8 cellular contexts compared by ENCODE assay signal in the genomic region with DNA sequence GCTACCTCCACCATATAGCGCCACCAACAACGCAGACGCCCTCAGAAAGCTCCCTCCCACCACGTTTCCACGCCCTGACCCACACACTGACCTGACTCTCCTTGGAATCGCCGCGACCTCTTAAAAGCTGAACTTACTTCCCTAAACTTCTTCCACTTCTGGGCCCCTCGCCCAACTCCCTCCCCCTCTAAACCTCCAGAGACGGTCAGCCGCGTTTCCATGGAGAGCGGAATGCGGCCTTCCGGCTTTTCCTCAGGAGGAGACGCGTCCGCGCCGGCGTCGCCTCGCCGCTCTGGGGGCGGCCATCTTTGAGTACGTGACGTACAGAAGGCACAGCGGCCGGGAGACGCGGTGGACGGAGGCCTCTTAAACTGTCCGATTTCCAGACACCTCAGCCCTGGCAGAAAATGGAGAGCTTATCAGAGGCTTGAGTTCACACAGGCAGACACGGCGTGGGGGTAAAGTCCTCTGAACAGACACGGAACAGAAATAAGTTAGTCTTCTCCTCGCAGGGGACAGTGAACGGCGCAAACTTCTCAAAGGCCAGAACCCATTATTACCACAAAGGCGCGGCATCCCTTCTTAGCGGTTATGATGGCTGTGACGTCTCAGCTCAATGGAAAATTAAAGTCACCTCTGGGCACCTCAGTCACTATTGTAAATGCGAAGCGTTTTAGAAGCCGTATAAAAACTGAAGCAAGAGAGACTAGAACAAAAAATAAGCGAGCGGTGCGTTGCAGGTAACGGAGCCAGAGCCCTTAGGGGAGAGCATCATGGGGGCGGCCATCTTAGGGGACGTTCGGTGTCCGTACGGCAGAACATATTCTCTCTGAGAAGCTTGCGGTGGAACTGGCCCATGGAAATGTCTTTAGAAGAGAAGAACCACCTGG. TPM values are rescaled to one million over a fixed set of nuclear protein-coding genes. Genes with fewer than 3 reads are reported as not detected.
A peak's percentile ranks its signal among the peaks of the same experiment; 100 is the strongest.
DNase-seq lines count a peak whose midpoint lies in the region; ATAC-seq and TF ChIP-seq lines count a peak whose summit lies in the region.

TSS of gene ZNF432 (minus strand) at position 235 of the 890 bp plus-strand sequence. CDS start 1,970 bp downstream, outside the sequence.

- ATAC-seq in GM21576 (IDR thresholded peaks at IDR 0.05; ENCODE audit: unreplicated experiment) = peak; percentile 81
- peak; percentile 86 to 87 for ATAC-seq in naive thymus-derived CD8-positive, alpha-beta T cell
- ATAC-seq in stimulated activated naive B cell treated with anti-CD40 and anti-IgM and Interleukin-4, amounts not matched to agents 10 μg/mL and 1 μg/mL and 100 μg/mL, for 72 hours (replicated peaks) = peak; percentile 89 to 92

- peak within 1 kb of the TSS; percentile 74 for H3K4me3 ChIP-seq in fibroblast of mammary gland (ENCODE audit: control insufficient read depth, low read depth, low read length)

- H3K36me3 Mint-ChIP-seq in activated T-helper 2 cell treated with anti-CD3 and anti-CD28 coated beads, Interferon-gamma antibody, Interleukin-2, Interleukin-4, amounts not matched to agents 10 μg/mL and 5 μg/mL and 100 μg/mL, durations not matched to agents 14 hours and 24 hours and 36 hours (ENCODE audit: low read depth) = peaks cover 72% of the 10 kb centered on the region
- peaks cover 38 to 68% (median 55%) of the 10 kb centered on the region in 3 donors for H3K36me3 Mint-ChIP-seq in naive thymus-derived CD8-positive, alpha-beta T cell
- H3K36me3 Mint-ChIP-seq in stimulated activated naive B cell treated with anti-CD40 and anti-IgM and Interleukin-4, amounts not matched to agents 10 μg/mL and 1 μg/mL and 100 μg/mL, for 72 hours = peaks cover 50 to 66% of the 10 kb centered on the region in 2 donors

- no peak for TF ChIP-seq EP300 in Ishikawa (IDR thresholded peaks at IDR 0.05; ENCODE audit: borderline replicate concordance)

- H3K4me1 Mint-ChIP-seq in activated T-helper 2 cell treated with anti-CD3 and anti-CD28 coated beads, Interferon-gamma antibody, Interleukin-2, Interleukin-4, amounts not matched to agents 10 μg/mL and 5 μg/mL and 100 μg/mL, durations not matched to agents 14 hours and 24 hours and 36 hours (ENCODE audit: low read depth) = peaks cover 9% of the 10 kb centered on the region
- peaks cover 5 to 33% (median 25%) of the 10 kb centered on the region in 4 donors for H3K4me1 Mint-ChIP-seq in naive thymus-derived CD8-positive, alpha-beta T cell
- H3K4me1 Mint-ChIP-seq in stimulated activated naive B cell treated with anti-CD40 and anti-IgM and Interleukin-4, amounts not matched to agents 10 μg/mL and 1 μg/mL and 100 μg/mL, for 72 hours = peaks cover 11 to 21% of the 10 kb centered on the region in 2 donors

- no peak for TF ChIP-seq CTCF in fibroblast of mammary gland (conservative IDR thresholded peaks at IDR 0.05; ENCODE audit: control insufficient read depth, insufficient read depth, low read depth, low read length)

- H3K4me3 Mint-ChIP-seq in activated T-helper 2 cell treated with anti-CD3 and anti-CD28 coated beads, Interferon-gamma antibody, Interleukin-2, Interleukin-4, amounts not matched to agents 10 μg/mL and 5 μg/mL and 100 μg/mL, durations not matched to agents 14 hours and 24 hours and 36 hours (ENCODE audit: low read depth) = peak within 1 kb of the TSS; percentile 96
- peak within 1 kb of the TSS; percentile 94 to 100 (median 99) for H3K4me3 Mint-ChIP-seq in naive thymus-derived CD8-positive, alpha-beta T cell
- H3K4me3 Mint-ChIP-seq in stimulated activated naive B cell treated with anti-CD40 and anti-IgM and Interleukin-4, amounts not matched to agents 10 μg/mL and 1 μg/mL and 100 μg/mL, for 72 hours = peak within 1 kb of the TSS; percentile 95 to 96

- intact Hi-C loops in activated T-helper 2 cell treated with anti-CD3 and anti-CD28 coated beads, Interferon-gamma antibody, Interleukin-2, Interleukin-4, amounts not matched to agents 10 μg/mL and 5 μg/mL and 100 μg/mL, durations not matched to agents 14 hours and 24 hours and 36 hours (cut with micrococcal nuclease) = loop anchor here (1.0 kb wide), 3 partner anchors 21 to 122 kb away; partner anchors contain the start of genes ZNF350, ZNF613 and ZNF614

- peak within 1 kb of the TSS; percentile 99 for H3K27ac Mint-ChIP-seq in activated T-helper 2 cell treated with anti-CD3 and anti-CD28 coated beads, Interferon-gamma antibody, Interleukin-2, Interleukin-4, amounts not matched to agents 10 μg/mL and 5 μg/mL and 100 μg/mL, durations not matched to agents 14 hours and 24 hours and 36 hours
- peak within 1 kb of the TSS; percentile 97 to 100 (median 100) for H3K27ac Mint-ChIP-seq in naive thymus-derived CD8-positive, alpha-beta T cell
- H3K27ac Mint-ChIP-seq in stimulated activated naive B cell treated with anti-CD40 and anti-IgM and Interleukin-4, amounts not matched to agents 10 μg/mL and 1 μg/mL and 100 μg/mL, for 72 hours = peak within 1 kb of the TSS; percentile 100

- no peak for TF ChIP-seq RAD21 in Ishikawa (IDR thresholded peaks at IDR 0.05; ENCODE audit: low read depth)

- no peaks in the 10 kb centered on the region for H3K27me3 Mint-ChIP-seq in activated T-helper 2 cell treated with anti-CD3 and anti-CD28 coated beads, Interferon-gamma antibody, Interleukin-2, Interleukin-4, amounts not matched to agents 10 μg/mL and 5 μg/mL and 100 μg/mL, durations not matched to agents 14 hours and 24 hours and 36 hours (ENCODE audit: low read depth)
- no peaks in the 10 kb centered on the region for H3K27me3 Mint-ChIP-seq in naive thymus-derived CD8-positive, alpha-beta T cell
- no peaks in the 10 kb centered on the region for H3K27me3 Mint-ChIP-seq in stimulated activated naive B cell treated with anti-CD40 and anti-IgM and Interleukin-4, amounts not matched to agents 10 μg/mL and 1 μg/mL and 100 μg/mL, for 72 hours

- H3K9me3 Mint-ChIP-seq in activated T-helper 2 cell treated with anti-CD3 and anti-CD28 coated beads, Interferon-gamma antibody, Interleukin-2, Interleukin-4, amounts not matched to agents 10 μg/mL and 5 μg/mL and 100 μg/mL, durations not matched to agents 14 hours and 24 hours and 36 hours = peaks cover 64% of the 10 kb centered on the region
- peaks cover 0 to 67% (median 40%) of the 10 kb centered on the region in 9 donors for H3K9me3 Mint-ChIP-seq in naive thymus-derived CD8-positive, alpha-beta T cell
- peaks cover 21 to 29% of the 10 kb centered on the region in 2 donors for H3K9me3 Mint-ChIP-seq in stimulated activated naive B cell treated with anti-CD40 and anti-IgM and Interleukin-4, amounts not matched to agents 10 μg/mL and 1 μg/mL and 100 μg/mL, for 72 hours

- DNase-seq in DMS114 treated with DMSO at 0.1 percent for 48 hours (lab: John Stamatoyannopoulos, UW; ENCODE audit: unreplicated experiment) (peak; percentile 85), RKO (ENCODE audit: low spot score) (peak; percentile 82), fibroblast of mammary gland (ENCODE audit: low read depth) (peak; percentile 90)
- DNase-seq in activated T-helper 2 cell treated with anti-CD3 and anti-CD28 coated beads, Interferon-gamma antibody, Interleukin-2, Interleukin-4, amounts not matched to agents 10 μg/mL and 5 μg/mL and 100 μg/mL, durations not matched to agents 14 hours and 24 hours and 36 hours (ENCODE audit: low spot score) = peak; percentile 78
- peak; percentile 66 to 95 (median 80) for DNase-seq in naive thymus-derived CD8-positive, alpha-beta T cell
- peak; percentile 85 for DNase-seq in stimulated activated naive B cell treated with anti-CD40 and anti-IgM and Interleukin-4, amounts not matched to agents 10 μg/mL and 1 μg/mL and 100 μg/mL, for 72 hours

- POLR2A ChIA-PET in naive thymus-derived CD8-positive, alpha-beta T cell (lab: Charles Lee) = interaction anchor here (0.6 to 1.9 kb wide), 12 partner anchors 11 to 218 kb away, joined by 3 to 15 read pairs (median 4); partner anchors contain the start of genes PPP2R1A, ZNF613, ZNF614 and ZNF615

TF ChIP-seq in Ishikawa, 13 proteins besides CTCF, POLR2A, EP300 and RAD21 (continues in another document):
- TF ChIP-seq EGR1 (IDR thresholded peaks at IDR 0.05) (peak; percentile 80), REST (IDR thresholded peaks at IDR 0.05; ENCODE audit: low read depth) (no peak), TEAD4 (IDR thresholded peaks at IDR 0.05) (peak; percentile 45), CREB1 (IDR thresholded peaks at IDR 0.05; ENCODE audit: low read depth) (peak; percentile 45; the same call in 1 of the 2 replicates), TCF12 (IDR thresholded peaks at IDR 0.05; ENCODE audit: low read depth) (no peak), CEBPB (IDR thresholded peaks at IDR 0.05) (no peak)

RNA-seq across cellular contexts. Expression of gene ZNF432, which starts in this region (rescaled TPM):
- total RNA-seq in activated T-helper 2 cell treated with anti-CD3 and anti-CD28 coated beads, Interferon-gamma antibody, Interleukin-2, Interleukin-4, amounts not matched to agents 10 μg/mL and 5 μg/mL and 100 μg/mL, durations not matched to agents 14 hours and 24 hours and 36 hours = 13.3 and 15.5 TPM in 2 replicates
- 10 to 100 TPM; 25.3 to 25.7 TPM for total RNA-seq in naive thymus-derived CD8-positive, alpha-beta T cell
- polyA plus RNA-seq in naive thymus-derived CD8-positive, alpha-beta T cell = 1 to 10 TPM; 2.7 to 4.2 (median 3.2) TPM

Comparison
In these comparisons a context has a peak if more than half of its experiments do, and no peak if none do; other contexts are left out.
1. Peak in every context shown above with its lines: DNase-seq, ATAC-seq and H3K4me3 ChIP-seq.